Comparison of ENCODE assay signal across 1 cellular context in the genomic region with DNA sequence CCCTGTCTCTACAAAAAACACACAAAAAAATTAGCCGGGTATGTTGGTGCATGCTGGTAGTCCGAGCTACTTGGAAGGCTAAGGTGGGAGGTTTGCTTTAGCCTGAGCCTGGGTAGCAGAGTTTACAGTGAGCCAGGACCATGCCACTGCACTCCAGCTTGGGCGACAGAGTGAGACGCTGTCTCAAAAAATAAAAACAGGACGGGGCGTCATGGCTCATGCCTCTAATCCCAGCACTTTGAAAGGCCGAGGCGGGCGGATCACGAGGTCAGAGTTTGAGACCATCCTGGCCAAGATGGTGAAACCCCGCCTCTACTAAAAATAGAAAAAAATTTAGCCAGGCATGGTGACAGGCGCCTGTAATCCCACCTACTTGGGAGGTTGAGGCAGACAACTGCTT.
TF ChIP-seq lines count a peak whose summit lies in the region.

No MANE protein-coding gene starts in this region.

TF ChIP-seq in GM23338, 12 proteins besides CTCF, POLR2A, EP300 and RAD21:
- no peak for TF ChIP-seq NANOG (IDR thresholded peaks at IDR 0.05; ENCODE audit: borderline replicate concordance)
- TF ChIP-seq POLR2AphosphoS5 (IDR thresholded peaks at IDR 0.05; ENCODE audit: low read depth): no peak
- TF ChIP-seq ETS1 (IDR thresholded peaks at IDR 0.05): no peak
- no peak for TF ChIP-seq EZH2phosphoT487 (IDR thresholded peaks at IDR 0.05; ENCODE audit: unreplicated experiment)
